ENCODE assay signal across 17 cellular contexts in genomic region chr10:126169899-126170298, GRCh38.
A peak's percentile ranks its signal among the peaks of the same experiment; 100 is the strongest.
DNase-seq lines count a peak whose midpoint lies in the region; ATAC-seq, FAIRE-seq and TF ChIP-seq lines count a peak whose summit lies in the region.
"Had no signal": no experiment of that assay in that cellular context is flagged by ENCODE, and none has a peak within 500 bp of the region (broad histone marks: within the 10 kb centered on the region; RNA-seq: fewer than 3 reads in every experiment).

No MANE protein-coding gene starts in this region.

- H3K27ac Mint-ChIP-seq in astrocyte (ENCODE audit: unreplicated experiment) (no peak overlapping the region), nephron progenitor cell (no peak overlapping the region)

- TF ChIP-seq POLR2A in right lobe of liver (IDR thresholded peaks at IDR 0.05) = no peak

- H3K9me3 ChIP-seq in astrocyte (ENCODE audit: insufficient read depth, low read depth, low read length) (no peaks in the 10 kb centered on the region), right lobe of liver (no peaks in the 10 kb centered on the region)
- H3K9me3 ChIP-seq: BLaER1 treated with 17β-estradiol and CSF1 and Interleukin-3, amounts not matched to agents 10 nM and 100 nM had no signal

- H3K27me3 Mint-ChIP-seq in astrocyte (ENCODE audit: low read depth, unreplicated experiment) (no peaks in the 10 kb centered on the region), nephron progenitor cell (ENCODE audit: low read depth, poor library complexity) (no peaks in the 10 kb centered on the region)

- H3K36me3 ChIP-seq in astrocyte (ENCODE audit: insufficient read depth, low read length) (peaks cover 6% of the 10 kb centered on the region), right lobe of liver (no peaks in the 10 kb centered on the region)
- H3K36me3 ChIP-seq: BLaER1 treated with 17β-estradiol and CSF1 and Interleukin-3, amounts not matched to agents 10 nM and 100 nM had no signal

- H3K4me1 Mint-ChIP-seq in astrocyte (ENCODE audit: low read depth, unreplicated experiment) (peaks cover 15% of the 10 kb centered on the region), nephron progenitor cell (peaks cover 38% of the 10 kb centered on the region)

- no peak for FAIRE-seq in astrocyte (lab: Jason Lieb, UNC)
- FAIRE-seq: GM18507 had no signal

- H3K4me3 ChIP-seq in astrocyte (ENCODE audit: insufficient read depth, low read depth, low read length) (no peak overlapping the region), retinal pigment epithelial cell (ENCODE audit: low read length) (no peak overlapping the region), right lobe of liver (no peak overlapping the region)
- H3K4me3 ChIP-seq: BLaER1 treated with 17β-estradiol and CSF1 and Interleukin-3, amounts not matched to agents 10 nM and 100 nM had no signal

- 55% methylated on average over 5 of the region's 7 CpGs for WGBS in right lobe of liver (ENCODE audit: insufficient coverage, low coverage, low lambda C conversion rate, missing lambda C conversion rate)

- no peak overlapping the region for H2AFZ ChIP-seq in astrocyte (ENCODE audit: low read depth, low read length)

- peaks cover 19% of the 10 kb centered on the region for H3K4me1 ChIP-seq in astrocyte (ENCODE audit: insufficient read depth, low read length)
- no peaks in the 10 kb centered on the region for H3K4me1 ChIP-seq in right lobe of liver

- no peaks in the 10 kb centered on the region for H3K9me3 Mint-ChIP-seq in astrocyte (ENCODE audit: unreplicated experiment)
- no peaks in the 10 kb centered on the region for H3K9me3 Mint-ChIP-seq in nephron progenitor cell

- TF ChIP-seq CTCF in astrocyte (IDR thresholded peaks at IDR 0.05; ENCODE audit: insufficient read depth, low read depth, low read length) (no peak), retinal pigment epithelial cell (conservative IDR thresholded peaks at IDR 0.05; ENCODE audit: low read depth, low read length) (no peak), right lobe of liver (IDR thresholded peaks at IDR 0.05) (no peak), nephron progenitor cell (IDR thresholded peaks at IDR 0.05) (no peak)

- no peak for DNase-seq in astrocyte (ENCODE audit: low read depth)
- peak; percentile 45 for DNase-seq in midbrain (lab: John Stamatoyannopoulos, UW)
- DNase-seq in retinal pigment epithelial cell (ENCODE audit: low read depth) = peak; percentile 39
- DNase-seq in right lobe of liver = no peak
- DNase-seq in activated effector memory CD4-positive, alpha-beta T cell treated with anti-CD3 and anti-CD28 coated beads, Interleukin-2, amount 50 U/mL, for 16 hours = no peak
- DNase-seq in activated CD4-positive, CD25-positive, alpha-beta regulatory T cell (lab: John Stamatoyannopoulos, UW) = no peak
- no peak for DNase-seq in nephron progenitor cell
- DNase-seq: IMR-90, Kasumi-1, NCI-H1417, NCI-H2029, NCI-H2171 treated with DMSO at 0.1 percent for 48 hours, NCI-H82, Right ventricle myocardium superior had no signal

- no peak overlapping the region for H3K4me2 ChIP-seq in astrocyte (ENCODE audit: low read length)
- H3K4me2 ChIP-seq: BLaER1 treated with 17β-estradiol and CSF1 and Interleukin-3, amounts not matched to agents 10 nM and 100 nM had no signal

- peaks cover 30% of the 10 kb centered on the region for H3K79me2 ChIP-seq in astrocyte (ENCODE audit: insufficient read depth, low read length)

- intact Hi-C loops in right lobe of liver (cut with DNase I) = no loop called here

- H3K36me3 Mint-ChIP-seq in astrocyte (ENCODE audit: low read depth, unreplicated experiment) (peaks cover 7% of the 10 kb centered on the region), nephron progenitor cell (ENCODE audit: low read depth) (no peaks in the 10 kb centered on the region)

- no peaks in the 10 kb centered on the region for H3K27me3 ChIP-seq in astrocyte (ENCODE audit: insufficient read depth, low read length)
- no peaks in the 10 kb centered on the region for H3K27me3 ChIP-seq in right lobe of liver
- H3K27me3 ChIP-seq: BLaER1 treated with 17β-estradiol and CSF1 and Interleukin-3, amounts not matched to agents 10 nM and 100 nM had no signal

- no peak for ATAC-seq in right lobe of liver
- ATAC-seq: Panc1 had no signal

- H3K27ac ChIP-seq in astrocyte (ENCODE audit: low read depth, low read length) (peak overlapping the region; percentile 83), right lobe of liver (no peak overlapping the region)
- H3K27ac ChIP-seq: BLaER1 treated with 17β-estradiol and CSF1 and Interleukin-3, amounts not matched to agents 10 nM and 100 nM had no signal

- H3K9ac ChIP-seq in astrocyte (ENCODE audit: low read length) = no peak overlapping the region
- H3K9ac ChIP-seq: BLaER1 treated with 17β-estradiol and CSF1 and Interleukin-3, amounts not matched to agents 10 nM and 100 nM had no signal

- H3K4me3 Mint-ChIP-seq in astrocyte (ENCODE audit: unreplicated experiment) (no peak overlapping the region), nephron progenitor cell (no peak overlapping the region)

- H4K20me1 ChIP-seq in astrocyte (ENCODE audit: insufficient read depth, low read length) = no peaks in the 10 kb centered on the region
- H4K20me1 ChIP-seq: BLaER1 treated with 17β-estradiol and CSF1 and Interleukin-3, amounts not matched to agents 10 nM and 100 nM had no signal

Comparison
In these comparisons a context has a peak if more than half of its experiments do, and no peak if none do; other contexts are left out.
1. DNase-seq: peak in midbrain (single experiment) and retinal pigment epithelial cell (single experiment); none in astrocyte (single experiment), right lobe of liver (0 of 3), activated effector memory CD4-positive, alpha-beta T cell treated with anti-CD3 and anti-CD28 coated beads, Interleukin-2, amount 50 U/mL, for 16 hours (single experiment), activated CD4-positive, CD25-positive, alpha-beta regulatory T cell (0 of 4) and nephron progenitor cell (single experiment).